In genomic region chr10:78541528-78542470, GRCh38 we compare ENCODE assay signal across 13 cellular contexts.
DNase-seq lines count a peak whose midpoint lies in the region; ATAC-seq and TF ChIP-seq lines count a peak whose summit lies in the region.
"Had no signal": no experiment of that assay in that cellular context is flagged by ENCODE, and none has a peak within 500 bp of the region (broad histone marks: within the 10 kb centered on the region; RNA-seq: fewer than 3 reads in every experiment).

No MANE protein-coding gene starts in this region.

- intact Hi-C loops in CD14-positive monocyte (cut with micrococcal nuclease): no loop called here

- peak overlapping the region; percentile 19 for H3K27ac ChIP-seq in subcutaneous abdominal adipose tissue (ENCODE audit: low read depth, low read length)
- H3K27ac ChIP-seq: dorsolateral prefrontal cortex had no signal

- CTCF ChIA-PET in activated naive CD4-positive, alpha-beta T cell treated with anti-CD3 and anti-CD28 coated beads, Interleukin-2, amount 10 ng/mL, durations not matched to agents 7 days and 5 days (lab: Charles Lee): no interaction called here

- H3K9me3 Mint-ChIP-seq in activated naive CD4-positive, alpha-beta T cell treated with anti-CD3 and anti-CD28 coated beads, Interleukin-2, amount 10 ng/mL, durations not matched to agents 7 days and 5 days: peaks cover 4% of the 10 kb centered on the region
- no peaks in the 10 kb centered on the region for H3K9me3 Mint-ChIP-seq in activated T-helper 17 cell treated with anti-CD3 and anti-CD28 coated beads, Interleukin-2, amount 50 U/mL, for 72 hours
- peaks cover 0 to 4% (median 0%) of the 10 kb centered on the region in 7 donors for H3K9me3 Mint-ChIP-seq in CD14-positive monocyte

- H3K27me3 Mint-ChIP-seq in activated naive CD4-positive, alpha-beta T cell treated with anti-CD3 and anti-CD28 coated beads, Interleukin-2, amount 10 ng/mL, durations not matched to agents 7 days and 5 days: peaks cover 8% of the 10 kb centered on the region
- no peaks in the 10 kb centered on the region for H3K27me3 Mint-ChIP-seq in activated T-helper 17 cell treated with anti-CD3 and anti-CD28 coated beads, Interleukin-2, amount 50 U/mL, for 72 hours
- H3K27me3 Mint-ChIP-seq in CD14-positive monocyte (ENCODE audit: low read depth in 3 of 3): peaks cover 0 to 3% (median 3%) of the 10 kb centered on the region in 3 donors

- peaks cover 13 to 52% (median 42%) of the 10 kb centered on the region in 5 donors for H3K4me1 ChIP-seq in subcutaneous abdominal adipose tissue (ENCODE audit: control insufficient read depth in 5 of 5, insufficient read depth in 5 of 5, low read length in 5 of 5)

- no peak overlapping the region for H3K4me3 Mint-ChIP-seq in activated naive CD4-positive, alpha-beta T cell treated with anti-CD3 and anti-CD28 coated beads, Interleukin-2, amount 10 ng/mL, durations not matched to agents 7 days and 5 days
- peak overlapping the region; percentile 56 for H3K4me3 Mint-ChIP-seq in activated T-helper 17 cell treated with anti-CD3 and anti-CD28 coated beads, Interleukin-2, amount 50 U/mL, for 72 hours
- no peak overlapping the region for H3K4me3 Mint-ChIP-seq in CD14-positive monocyte

- H3K27ac Mint-ChIP-seq in activated naive CD4-positive, alpha-beta T cell treated with anti-CD3 and anti-CD28 coated beads, Interleukin-2, amount 10 ng/mL, durations not matched to agents 7 days and 5 days: peak overlapping the region; percentile 81
- peak overlapping the region; percentile 84 for H3K27ac Mint-ChIP-seq in activated T-helper 17 cell treated with anti-CD3 and anti-CD28 coated beads, Interleukin-2, amount 50 U/mL, for 72 hours
- peak overlapping the region in 1 of 7 donors; percentile 67 for H3K27ac Mint-ChIP-seq in CD14-positive monocyte

- no peak for TF ChIP-seq CTCF in CD14-positive monocyte (IDR thresholded peaks at IDR 0.05)

- H3K36me3 ChIP-seq in subcutaneous abdominal adipose tissue (ENCODE audit: control insufficient read depth in 5 of 5, insufficient read depth in 5 of 5, low read length in 5 of 5): no peaks in the 10 kb centered on the region
- H3K36me3 ChIP-seq: heart right ventricle had no signal

- peaks cover 3% of the 10 kb centered on the region for H3K36me3 Mint-ChIP-seq in activated naive CD4-positive, alpha-beta T cell treated with anti-CD3 and anti-CD28 coated beads, Interleukin-2, amount 10 ng/mL, durations not matched to agents 7 days and 5 days
- H3K36me3 Mint-ChIP-seq in activated T-helper 17 cell treated with anti-CD3 and anti-CD28 coated beads, Interleukin-2, amount 50 U/mL, for 72 hours (ENCODE audit: low read depth): no peaks in the 10 kb centered on the region
- H3K36me3 Mint-ChIP-seq in CD14-positive monocyte: no peaks in the 10 kb centered on the region

- peaks cover 0 to 3% (median 0%) of the 10 kb centered on the region in 5 donors for H3K27me3 ChIP-seq in subcutaneous abdominal adipose tissue (ENCODE audit: control insufficient read depth in 5 of 5, insufficient read depth in 4 of 5, low read length in 5 of 5)
- H3K27me3 ChIP-seq: dorsolateral prefrontal cortex had no signal

- no peaks in the 10 kb centered on the region for H3K9me3 ChIP-seq in subcutaneous abdominal adipose tissue (ENCODE audit: control insufficient read depth in 5 of 5, low read length in 5 of 5)
- H3K9me3 ChIP-seq: heart right ventricle had no signal

- ATAC-seq in activated T-helper 17 cell treated with anti-CD3 and anti-CD28 coated beads, Interleukin-2, amount 50 U/mL, for 72 hours (replicated peaks): peak; percentile 76
- ATAC-seq in HG03342 (IDR thresholded peaks at IDR 0.05; ENCODE audit: unreplicated experiment) (no peak), GM21737 (IDR thresholded peaks at IDR 0.05; ENCODE audit: unreplicated experiment) (no peak)

- peak; percentile 55 for DNase-seq in activated naive CD4-positive, alpha-beta T cell treated with anti-CD3 and anti-CD28 coated beads, Interleukin-2, amount 10 ng/mL, durations not matched to agents 7 days and 5 days
- DNase-seq in activated naive CD4-positive, alpha-beta T cell (lab: John Stamatoyannopoulos, UW): no peak
- DNase-seq in left kidney (ENCODE audit: low read depth, low spot score) (peak; percentile 29), CD14-positive monocyte (ENCODE audit: low spot score) (no peak)
- DNase-seq: dorsolateral prefrontal cortex; NCI-H1417 treated with DMSO at 0.1 percent for 48 hours; stimulated activated CD8-positive, alpha-beta memory T cell treated with anti-CD3 and anti-CD28 coated beads, Interleukin-4, amount 100 ng/mL, for 48 hours; T1000 had no signal

- peak overlapping the region in 1 of 5 donors; percentile 6 for H3K9ac ChIP-seq in subcutaneous abdominal adipose tissue (ENCODE audit: low read length in 5 of 5)

- no peak overlapping the region for H3K4me3 ChIP-seq in subcutaneous abdominal adipose tissue (ENCODE audit: low read depth in 1 of 5, low read length in 5 of 5)
- H3K4me3 ChIP-seq: dorsolateral prefrontal cortex, heart right ventricle had no signal

- H3K4me1 Mint-ChIP-seq in activated naive CD4-positive, alpha-beta T cell treated with anti-CD3 and anti-CD28 coated beads, Interleukin-2, amount 10 ng/mL, durations not matched to agents 7 days and 5 days: peaks cover 30% of the 10 kb centered on the region
- H3K4me1 Mint-ChIP-seq in activated T-helper 17 cell treated with anti-CD3 and anti-CD28 coated beads, Interleukin-2, amount 50 U/mL, for 72 hours: peaks cover 18% of the 10 kb centered on the region
- H3K4me1 Mint-ChIP-seq in CD14-positive monocyte: no peaks in the 10 kb centered on the region

Comparison
In these comparisons a context has a peak if more than half of its experiments do, and no peak if none do; other contexts are left out.
1. DNase-seq: peak in activated naive CD4-positive, alpha-beta T cell treated with anti-CD3 and anti-CD28 coated beads, Interleukin-2, amount 10 ng/mL, durations not matched to agents 7 days and 5 days (single experiment) and left kidney (single experiment); none in activated naive CD4-positive, alpha-beta T cell (0 of 4) and CD14-positive monocyte (single experiment).